ENCODE assay signal across 1 cellular context in the genomic region with DNA sequence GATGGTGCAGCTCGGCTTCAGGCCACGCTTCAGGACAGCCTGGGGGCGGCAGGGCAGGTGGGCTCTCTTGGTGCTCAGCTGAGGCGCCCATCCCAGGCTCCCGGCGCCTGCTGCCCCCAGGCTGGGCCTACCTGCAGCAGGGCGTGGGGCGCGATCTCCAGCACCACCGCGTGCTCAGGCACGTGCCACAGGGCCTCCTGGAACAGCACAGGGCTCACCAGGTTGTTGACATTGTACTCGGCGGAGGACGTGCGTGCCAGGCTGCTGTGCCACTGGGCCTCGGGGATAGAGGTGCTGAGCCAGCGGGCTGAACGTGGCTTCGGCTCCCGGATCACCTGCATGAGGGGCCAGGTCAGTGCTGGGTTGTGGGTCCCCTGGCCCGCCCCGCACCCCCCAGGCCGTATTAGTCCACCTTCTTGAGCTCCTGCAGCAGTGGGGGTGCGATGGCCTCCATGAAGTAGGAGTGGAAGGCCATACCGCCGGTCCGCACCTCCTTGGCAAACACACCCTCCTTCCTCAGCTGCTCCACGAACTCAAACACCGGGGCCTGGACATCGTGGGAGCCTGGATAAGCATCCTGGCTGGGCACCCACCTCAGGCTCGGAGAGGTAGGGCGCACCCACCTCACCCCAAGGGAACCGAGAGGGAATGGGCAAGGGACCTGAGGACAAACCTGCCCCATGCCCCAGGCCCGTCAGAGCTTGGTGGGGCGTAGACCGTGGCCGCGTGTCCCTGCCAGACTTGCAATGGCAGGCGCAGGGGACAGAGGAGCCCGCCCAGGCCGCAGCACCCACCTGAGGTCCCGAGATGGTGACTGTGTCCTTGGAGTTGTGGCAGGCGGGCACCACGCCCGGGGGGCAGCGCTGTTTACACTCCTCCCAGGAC.
TF ChIP-seq lines count a peak whose summit lies in the region.

No MANE protein-coding gene starts in this region.

TF ChIP-seq in HepG2, 621 proteins besides CTCF, POLR2A, EP300 and RAD21 (continued from another document):
- TF ChIP-seq CENPT (CRISPR knock-in tag; IDR thresholded peaks at IDR 0.05; ENCODE audit: low read depth) (0 out of 2 replicates have a peak, but pooled peaks have one; percentile 32), TAF15 (IDR thresholded peaks at IDR 0.05; ENCODE audit: low read depth, low read length, poor library complexity, severe bottlenecking) (peak; percentile 20), POLR2AphosphoS2 (IDR thresholded peaks at IDR 0.05; ENCODE audit: low read depth, low read length) (peak; percentile 83), ZFYVE20 (CRISPR knock-in tag; IDR thresholded peaks at IDR 0.05; ENCODE audit: borderline replicate concordance, low read depth) (0 out of 2 replicates have a peak, but pooled peaks have one; percentile 36), ZNF432 (CRISPR knock-in tag; IDR thresholded peaks at IDR 0.05; ENCODE audit: borderline replicate concordance) (no peak)
- TF ChIP-seq, protein P1, sequence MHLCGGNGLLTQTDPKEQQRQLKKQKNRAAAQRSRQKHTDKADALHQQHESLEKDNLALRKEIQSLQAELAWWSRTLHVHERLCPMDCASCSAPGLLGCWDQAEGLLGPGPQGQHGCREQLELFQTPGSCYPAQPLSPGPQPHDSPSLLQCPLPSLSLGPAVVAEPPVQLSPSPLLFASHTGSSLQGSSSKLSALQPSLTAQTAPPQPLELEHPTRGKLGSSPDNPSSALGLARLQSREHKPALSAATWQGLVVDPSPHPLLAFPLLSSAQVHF (CRISPR knock-in tag; IDR thresholded peaks at IDR 0.05) = 0 out of 2 replicates have a peak, but pooled peaks have one; percentile 19
- TF ChIP-seq, protein P2, sequence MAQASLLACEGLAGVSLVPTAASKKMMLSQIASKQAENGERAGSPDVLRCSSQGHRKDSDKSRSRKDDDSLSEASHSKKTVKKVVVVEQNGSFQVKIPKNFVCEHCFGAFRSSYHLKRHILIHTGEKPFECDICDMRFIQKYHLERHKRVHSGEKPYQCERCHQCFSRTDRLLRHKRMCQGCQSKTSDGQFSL (CRISPR knock-in tag; IDR thresholded peaks at IDR 0.05) = peak; percentile 49; the same call in 1 of the 2 replicates
TF ChIP-seq in HepG2: peak in this region for 16.
